Comparison of ENCODE assay signal across 10 cellular contexts in the genomic region with DNA sequence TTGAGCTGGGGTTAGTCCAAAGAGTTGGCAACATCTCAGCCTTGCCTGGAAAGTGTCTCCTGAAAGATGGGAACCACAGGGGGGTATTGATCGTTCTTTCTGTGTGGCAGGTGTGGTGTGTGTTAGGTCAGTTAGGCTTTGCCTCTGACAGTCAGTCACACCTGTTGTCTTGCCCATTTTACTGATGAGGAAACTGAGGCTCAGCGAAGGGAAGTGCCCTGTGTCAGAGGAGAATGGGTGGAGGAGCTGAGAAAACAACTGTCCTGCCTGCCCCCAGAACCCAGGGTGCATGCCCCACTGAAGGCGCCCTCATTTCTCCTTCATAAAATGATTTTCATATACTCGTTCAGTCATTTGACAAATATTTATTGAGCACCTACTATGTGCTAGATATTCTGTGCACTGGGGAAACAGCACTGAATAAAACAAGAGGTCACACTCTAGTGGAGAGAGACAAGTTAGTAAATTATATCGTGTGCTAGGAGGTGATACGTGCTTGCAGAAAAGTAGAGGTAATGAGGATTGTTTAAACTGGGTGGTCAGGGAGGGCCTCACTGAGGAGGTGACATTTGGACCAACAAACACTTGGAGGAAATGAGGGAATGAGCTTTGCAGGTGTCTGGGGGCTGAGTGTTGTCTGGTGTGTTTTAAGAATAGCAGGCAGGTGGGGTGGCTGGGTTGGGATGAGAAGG. TPM values are rescaled to one million over a fixed set of nuclear protein-coding genes. Genes with fewer than 3 reads are reported as not detected.
DNase-seq lines count a peak whose midpoint lies in the region; ATAC-seq, FAIRE-seq and TF ChIP-seq lines count a peak whose summit lies in the region.
"Had no signal": no experiment of that assay in that cellular context is flagged by ENCODE, and none has a peak within 500 bp of the region (broad histone marks: within the 10 kb centered on the region; RNA-seq: fewer than 3 reads in every experiment).

No MANE protein-coding gene starts in this region.

- H4K20me1 ChIP-seq in K562 (replicated peaks; ENCODE audit: control insufficient read depth, insufficient read depth, low read length) = no peaks in the 10 kb centered on the region

- CTCF ChIA-PET in HEK293 (lab: Yijun Ruan, JAX) (interaction anchor here (4.2 to 5.9 kb wide), 2 partner anchors 13 to 21 kb away, joined by 20 to 82 read pairs; partner anchors contain the start of genes FXYD7 and LGI4), K562 (lab: Yijun Ruan, JAX; ENCODE audit: low intra/inter-chr PET ratio) (no interaction called here)

- H3K27ac ChIP-seq in HEK293 (ENCODE audit: extremely low read depth, low read depth, low read length) (no peak overlapping the region), K562 (ENCODE audit: extremely low read depth, low read depth, low read length) (peak overlapping the region; percentile 95; the same call in 2 of the 3 replicates)

- H3K4me3 ChIP-seq in AG10803 (ENCODE audit: low read length) (peak overlapping the region; percentile 89), HEK293 (ENCODE audit: low read depth, low read length) (no peak overlapping the region), K562 (peak overlapping the region; percentile 92), mucosa of stomach (ENCODE audit: low read length) (no peak overlapping the region)

- no peak for TF ChIP-seq CTCF in AG10803 (conservative IDR thresholded peaks at IDR 0.05; ENCODE audit: low read length)
- TF ChIP-seq CTCF in HEK293 (tag by site-specific recombination; IDR thresholded peaks at IDR 0.05) = no peak
- TF ChIP-seq CTCF in K562 (IDR thresholded peaks at IDR 0.05 in 2 of 3, conservative IDR thresholded peaks at IDR 0.05 in 1 of 3; ENCODE audit: insufficient read depth in 2 of 3, low read depth in 1 of 3, low read length in 3 of 3) = no peak

- TF ChIP-seq EP300 in K562 (IDR thresholded peaks at IDR 0.05; ENCODE audit: low read length) = no peak

- no peak for ATAC-seq in K562
- ATAC-seq in HG02763 (IDR thresholded peaks at IDR 0.05; ENCODE audit: unreplicated experiment) = no peak
- no peak for ATAC-seq in HG03439 (IDR thresholded peaks at IDR 0.05; ENCODE audit: unreplicated experiment)
- no peak for ATAC-seq in GM19467 (IDR thresholded peaks at IDR 0.05; ENCODE audit: unreplicated experiment)

- no peak for TF ChIP-seq RAD21 in K562 (CRISPR knock-in tag; conservative IDR thresholded peaks at IDR 0.05 in 1 of 2, IDR thresholded peaks at IDR 0.05 in 1 of 2)

- peak overlapping the region; percentile 89 to 96 for H3K9ac ChIP-seq in K562 (ENCODE audit: insufficient read depth in 1 of 2, low read depth in 2 of 2, low read length in 2 of 2)
- peak overlapping the region; percentile 77 for H3K9ac ChIP-seq in mucosa of stomach (ENCODE audit: low read length)

- no peaks in the 10 kb centered on the region for H3K9me3 ChIP-seq in HEK293 (ENCODE audit: control insufficient read depth, insufficient read depth, low read depth, low read length)
- H3K9me3 ChIP-seq in K562 (replicated peaks; ENCODE audit: control insufficient read depth, insufficient read depth, low read depth, low read length) = no peaks in the 10 kb centered on the region
- no peaks in the 10 kb centered on the region for H3K9me3 ChIP-seq in mucosa of stomach (ENCODE audit: control insufficient read depth, low read length)

- in situ Hi-C loops in K562 (cut with MboI) = no loop called here

- whole genome bisulfite sequencing in K562 (ENCODE audit: insufficient coverage, low coverage, missing lambda C conversion rate) = 28% methylated on average over 6 of the region's 6 CpGs

- H3K9me1 ChIP-seq in K562 (ENCODE audit: control insufficient read depth, insufficient read depth, low read length) = no peaks in the 10 kb centered on the region

- H3K27me3 ChIP-seq in K562 (ENCODE audit: control insufficient read depth in 2 of 2, insufficient read depth in 2 of 2, low read length in 2 of 2) (no peaks in the 10 kb centered on the region), mucosa of stomach (ENCODE audit: control insufficient read depth, insufficient read depth, low read length) (peaks cover 16% of the 10 kb centered on the region)

- FAIRE-seq in K562 (lab: Jason Lieb, UNC) = peak; percentile 67
- FAIRE-seq: G401.6 had no signal

- POLR2A ChIA-PET in HEK293 (lab: Yijun Ruan, JAX) (interaction anchor here (0.8 kb wide), 1 partner anchor 10 kb away, joined by 3 read pairs; no protein-coding TSS in a partner anchor), K562 (lab: Yijun Ruan, JAX) (interaction anchor here (0.6 kb wide), 1 partner anchor 520 kb away, joined by 3 read pairs; no protein-coding TSS in a partner anchor)

- no peak for TF ChIP-seq POLR2A in K562 (conservative IDR thresholded peaks at IDR 0.05)

- intact Hi-C loops in K562 (cut with micrococcal nuclease) = loop anchor here (5.0 kb wide), 1 partner anchor 111 kb away; the partner anchor contains the start of gene USF2

- no peak overlapping the region for H2AFZ ChIP-seq in K562 (ENCODE audit: low read depth, low read length)

- peak overlapping the region; percentile 95 for H3K4me2 ChIP-seq in K562 (ENCODE audit: insufficient read depth, low read length)

- TSS peak; percentile 46 for BruUV-seq in K562 (replicated peaks; lab: Mats Ljungman, UMichigan)

- peaks cover 51% of the 10 kb centered on the region for H3K79me2 ChIP-seq in K562 (ENCODE audit: control insufficient read depth, insufficient read depth, low read length)

- peaks cover 20% of the 10 kb centered on the region for H3K4me1 ChIP-seq in HEK293 (ENCODE audit: control insufficient read depth, insufficient read depth, low read length)
- peaks cover 13 to 44% of the 10 kb centered on the region in 2 experiments; a peak in 4 of 5 replicates for H3K4me1 ChIP-seq in K562 (replicated peaks in 1 of 2; ENCODE audit: control insufficient read depth in 2 of 2, insufficient read depth in 2 of 2, low read length in 2 of 2)
- H3K4me1 ChIP-seq in mucosa of stomach (ENCODE audit: control insufficient read depth, insufficient read depth, low read length) = peaks cover 26% of the 10 kb centered on the region

- H3K36me3 ChIP-seq in HEK293 (ENCODE audit: control insufficient read depth in 2 of 2, insufficient read depth in 1 of 2, low read length in 2 of 2) (peaks cover 36 to 45% of the 10 kb centered on the region in 2 experiments), K562 (ENCODE audit: control insufficient read depth, insufficient read depth, low read length) (peaks cover 57% of the 10 kb centered on the region), mucosa of stomach (ENCODE audit: control insufficient read depth, insufficient read depth, low read length) (no peaks in the 10 kb centered on the region)

- DNase-seq in AG10803 (ENCODE audit: low read depth) (no peak), K562 (ENCODE audit: extremely low read depth in 1 of 4, low spot score in 3 of 4) (no peak), NCI-H748 treated with DMSO at 0.1 percent for 48 hours (lab: John Stamatoyannopoulos, UW) (no peak)

RNA-seq across cellular contexts. Expression of gene FXYD5, which starts 1.6 kb away (rescaled TPM):
- 134 and 231 TPM in 2 replicates for total RNA-seq in K562 (2011; cell fraction: chromatin; rRNA removed; ENCODE audit: low replicate concordance)
- 240 and 311 TPM in 2 replicates for total RNA-seq in K562 (2011; cell fraction: nucleolus; rRNA removed)
- total RNA-seq in K562 (2011; cell fraction: nucleoplasm; rRNA removed) = 297 and 340 TPM in 2 replicates
- total RNA-seq in K562 (2014; rRNA removed) (174 and 300 TPM in 2 replicates), K562 (2014; rRNA removed; fragmentation: Illumina TruSeq; extraction: Trizol) (122 and 147 TPM in 2 replicates), K562 (2015; rRNA removed; fragmentation: Illumina TruSeq; extraction: Trizol) (252 and 264 TPM in 2 replicates), K562 (2021) (250 and 256 TPM in 2 replicates)
- polyA plus RNA-seq in K562 (2011; rRNA removed) (104 and 125 TPM in 2 replicates), K562 (2014; fragmentation: Illumina TruSeq; extraction: Trizol) (522 and 537 TPM in 2 replicates), K562 (2014; fragmentation: Nextera tagmentation; extraction: Ambion mirVana) (100 to 1,000 TPM; 125 to 198 TPM), K562 (2014; rRNA removed) (120 and 155 TPM in 2 replicates)
- 271 and 533 TPM in 2 replicates for polyA plus RNA-seq in K562 (2011; cell fraction: cytosol; rRNA removed)
- 105 and 188 TPM in 2 replicates for polyA plus RNA-seq in K562 (2011; cell fraction: nucleus; rRNA removed)
- 353 and 530 TPM in 2 replicates for polyA plus RNA-seq in K562 (2012)
- polyA minus RNA-seq in K562 (2011; rRNA and poly(A)+ RNA removed) = 93.8 and 163 TPM in 2 replicates
- 189 and 195 TPM in 2 replicates for polyA minus RNA-seq in K562 (2011; cell fraction: cytosol; rRNA and poly(A)+ RNA removed)
- 55.6 and 58.4 TPM in 2 replicates for polyA minus RNA-seq in K562 (2011; cell fraction: nucleus; rRNA and poly(A)+ RNA removed)

RNA-seq across cellular contexts. Expression of gene FXYD7, which starts 13.1 kb away (rescaled TPM):
- 0.39 and 0.76 TPM in 2 replicates for total RNA-seq in K562 (2011; cell fraction: chromatin; rRNA removed; ENCODE audit: low replicate concordance)
- total RNA-seq in K562 (2011; cell fraction: nucleolus; rRNA removed) = not detected in 2 replicates
- total RNA-seq in K562 (2011; cell fraction: nucleoplasm; rRNA removed) = not detected in 2 replicates
- total RNA-seq in K562 (2014; rRNA removed) (not detected in 2 replicates), K562 (2014; rRNA removed; fragmentation: Illumina TruSeq; extraction: Trizol) (not detected in 2 replicates), K562 (2015; rRNA removed; fragmentation: Illumina TruSeq; extraction: Trizol) (0.26 and 0.36 TPM in 2 replicates), K562 (2021) (0.27 and 0.80 TPM in 2 replicates)
- polyA plus RNA-seq in K562 (2011; rRNA removed) (0.18 and 0.26 TPM in 2 replicates), K562 (2014; fragmentation: Illumina TruSeq; extraction: Trizol) (0.28 TPM in 1 of 2 replicates, not detected in the other), K562 (2014; fragmentation: Nextera tagmentation; extraction: Ambion mirVana) (under 1 TPM; 0.10 to 0.13 TPM), K562 (2014; rRNA removed) (0.32 and 0.46 TPM in 2 replicates)
- polyA plus RNA-seq in K562 (2011; cell fraction: cytosol; rRNA removed) = 0.24 and 0.51 TPM in 2 replicates
- polyA plus RNA-seq in K562 (2011; cell fraction: nucleus; rRNA removed) = 0.48 and 1.2 TPM in 2 replicates
- polyA plus RNA-seq in K562 (2012) = 1.4 and 1.5 TPM in 2 replicates
- not detected in 2 replicates for polyA minus RNA-seq in K562 (2011; rRNA and poly(A)+ RNA removed)
- not detected in 2 replicates for polyA minus RNA-seq in K562 (2011; cell fraction: cytosol; rRNA and poly(A)+ RNA removed)
- not detected in 2 replicates for polyA minus RNA-seq in K562 (2011; cell fraction: nucleus; rRNA and poly(A)+ RNA removed)
- total RNA-seq: LHCN-M2 had no signal

RNA-seq across cellular contexts. Expression of gene FXYD1, which starts 17.5 kb away (rescaled TPM):
- 0.67 TPM in 1 of 2 replicates, not detected in the other for total RNA-seq in K562 (2011; cell fraction: chromatin; rRNA removed; ENCODE audit: low replicate concordance)
- total RNA-seq in K562 (2011; cell fraction: nucleolus; rRNA removed) = 0.50 TPM in 1 of 2 replicates, not detected in the other
- not detected in 2 replicates for total RNA-seq in K562 (2011; cell fraction: nucleoplasm; rRNA removed)
- total RNA-seq in K562 (2014; rRNA removed) (2.3 and 2.4 TPM in 2 replicates), K562 (2014; rRNA removed; fragmentation: Illumina TruSeq; extraction: Trizol) (not detected in 2 replicates), K562 (2015; rRNA removed; fragmentation: Illumina TruSeq; extraction: Trizol) (0.60 and 1.3 TPM in 2 replicates), K562 (2021) (1.7 and 2.7 TPM in 2 replicates)
- polyA plus RNA-seq in K562 (2011; rRNA removed) (0.40 and 0.66 TPM in 2 replicates), K562 (2014; fragmentation: Illumina TruSeq; extraction: Trizol) (0.71 and 2.1 TPM in 2 replicates), K562 (2014; fragmentation: Nextera tagmentation; extraction: Ambion mirVana) (not detected), K562 (2014; rRNA removed) (2.4 and 3.2 TPM in 2 replicates)
- polyA plus RNA-seq in K562 (2011; cell fraction: cytosol; rRNA removed) = 0.16 TPM in 1 of 2 replicates, not detected in the other
- 0.49 and 2.1 TPM in 2 replicates for polyA plus RNA-seq in K562 (2011; cell fraction: nucleus; rRNA removed)
- polyA plus RNA-seq in K562 (2012) = 2.1 and 4.4 TPM in 2 replicates
- polyA minus RNA-seq in K562 (2011; rRNA and poly(A)+ RNA removed) = not detected in 2 replicates
- not detected in 2 replicates for polyA minus RNA-seq in K562 (2011; cell fraction: cytosol; rRNA and poly(A)+ RNA removed)
- polyA minus RNA-seq in K562 (2011; cell fraction: nucleus; rRNA and poly(A)+ RNA removed) = 0.67 TPM in 1 of 2 replicates, not detected in the other
- total RNA-seq: LHCN-M2 had no signal

RNA-seq across cellular contexts. Expression of gene LGI4, which starts 21.3 kb away (rescaled TPM):
- 1.9 TPM in 2 replicates for total RNA-seq in K562 (2011; cell fraction: chromatin; rRNA removed; ENCODE audit: low replicate concordance)
- 0.67 and 0.92 TPM in 2 replicates for total RNA-seq in K562 (2011; cell fraction: nucleolus; rRNA removed)
- total RNA-seq in K562 (2011; cell fraction: nucleoplasm; rRNA removed) = 0.88 and 0.92 TPM in 2 replicates
- total RNA-seq in K562 (2014; rRNA removed) (0.14 TPM in 1 of 2 replicates, not detected in the other), K562 (2014; rRNA removed; fragmentation: Illumina TruSeq; extraction: Trizol) (not detected in 2 replicates), K562 (2015; rRNA removed; fragmentation: Illumina TruSeq; extraction: Trizol) (not detected in 2 replicates), K562 (2021) (0.24 TPM in 1 of 2 replicates, not detected in the other)
- polyA plus RNA-seq in K562 (2011; rRNA removed) (0.29 and 0.73 TPM in 2 replicates), K562 (2014; fragmentation: Illumina TruSeq; extraction: Trizol) (0.30 and 0.33 TPM in 2 replicates), K562 (2014; fragmentation: Nextera tagmentation; extraction: Ambion mirVana) (not detected), K562 (2014; rRNA removed) (0.21 and 1.1 TPM in 2 replicates)
- 0.16 and 0.37 TPM in 2 replicates for polyA plus RNA-seq in K562 (2011; cell fraction: cytosol; rRNA removed)
- polyA plus RNA-seq in K562 (2011; cell fraction: nucleus; rRNA removed) = 3.1 and 4.6 TPM in 2 replicates
- polyA plus RNA-seq in K562 (2012) = 0.35 and 1.6 TPM in 2 replicates
- not detected in 2 replicates for polyA minus RNA-seq in K562 (2011; rRNA and poly(A)+ RNA removed)
- polyA minus RNA-seq in K562 (2011; cell fraction: cytosol; rRNA and poly(A)+ RNA removed) = not detected in 2 replicates
- polyA minus RNA-seq in K562 (2011; cell fraction: nucleus; rRNA and poly(A)+ RNA removed) = 0.54 TPM in 1 of 2 replicates, not detected in the other
- total RNA-seq: LHCN-M2 had no signal

RNA-seq across cellular contexts. Expression of gene FXYD3, which starts 40.5 kb away (rescaled TPM):
- not detected in 2 replicates for total RNA-seq in K562 (2011; cell fraction: chromatin; rRNA removed; ENCODE audit: low replicate concordance)
- not detected in 2 replicates for total RNA-seq in K562 (2011; cell fraction: nucleolus; rRNA removed)
- not detected in 2 replicates for total RNA-seq in K562 (2011; cell fraction: nucleoplasm; rRNA removed)
- total RNA-seq in K562 (2014; rRNA removed) = not detected in 2 replicates
- not detected in 2 replicates for total RNA-seq in K562 (2014; rRNA removed; fragmentation: Illumina TruSeq; extraction: Trizol)
- total RNA-seq in K562 (2015; rRNA removed; fragmentation: Illumina TruSeq; extraction: Trizol) = not detected in 2 replicates
- total RNA-seq in K562 (2021) = 0.24 and 0.60 TPM in 2 replicates
- not detected in 2 replicates for polyA plus RNA-seq in K562 (2011; rRNA removed)
- not detected in 2 replicates for polyA plus RNA-seq in K562 (2011; cell fraction: cytosol; rRNA removed)
- polyA plus RNA-seq in K562 (2011; cell fraction: nucleus; rRNA removed) = not detected in 2 replicates
- 0.16 TPM in 1 of 2 replicates, not detected in the other for polyA plus RNA-seq in K562 (2012)
- polyA plus RNA-seq in K562 (2014; fragmentation: Illumina TruSeq; extraction: Trizol) = not detected in 2 replicates
- polyA plus RNA-seq in K562 (2014; fragmentation: Nextera tagmentation; extraction: Ambion mirVana) = not detected
- polyA plus RNA-seq in K562 (2014; rRNA removed) = not detected in 2 replicates
- not detected in 2 replicates for polyA minus RNA-seq in K562 (2011; rRNA and poly(A)+ RNA removed)
- not detected in 2 replicates for polyA minus RNA-seq in K562 (2011; cell fraction: cytosol; rRNA and poly(A)+ RNA removed)
- not detected in 2 replicates for polyA minus RNA-seq in K562 (2011; cell fraction: nucleus; rRNA and poly(A)+ RNA removed)
- total RNA-seq: LHCN-M2 had no signal

Comparison
In these comparisons a context has a peak if more than half of its experiments do, and no peak if none do; other contexts are left out.
1. H3K4me3 ChIP-seq: peak in AG10803 (single experiment) and K562 (single experiment); none in HEK293 (single experiment) and mucosa of stomach (single experiment).